In the genomic region with DNA sequence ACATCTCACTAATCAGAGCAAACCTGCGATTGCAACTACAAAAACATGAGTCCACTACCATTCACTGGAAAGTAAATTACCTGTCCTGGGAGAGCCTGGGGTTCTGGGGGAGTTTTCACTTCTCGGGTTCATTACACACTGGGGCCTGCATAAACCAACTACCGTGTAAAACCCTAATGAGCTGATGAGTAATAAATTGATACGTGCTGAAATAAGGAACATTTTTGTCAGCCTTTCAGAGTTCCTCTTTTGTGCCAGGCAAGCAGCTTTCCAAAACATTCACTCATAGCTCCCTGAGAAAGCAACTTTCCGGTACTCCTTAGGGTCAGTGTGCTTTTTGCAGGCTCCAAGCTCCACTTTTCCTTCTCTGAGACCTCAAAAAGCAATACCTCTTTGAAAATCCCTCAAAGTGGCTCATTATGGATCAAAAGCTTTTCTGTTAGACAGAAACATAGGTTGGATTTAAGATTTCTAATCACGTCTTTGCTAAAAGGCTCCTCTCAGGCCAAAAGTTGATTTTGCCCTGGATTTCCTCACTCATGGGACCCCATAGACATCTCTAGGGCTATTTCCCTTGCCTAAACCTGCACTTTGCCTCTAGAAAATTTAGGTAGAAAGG, we compare ENCODE assay signal across 9 cellular contexts.
A peak's percentile ranks its signal among the peaks of the same experiment; 100 is the strongest.
DNase-seq lines count a peak whose midpoint lies in the region; ATAC-seq and TF ChIP-seq lines count a peak whose summit lies in the region.
"Had no signal": no experiment of that assay in that cellular context is flagged by ENCODE, and none has a peak within 500 bp of the region (broad histone marks: within the 10 kb centered on the region; RNA-seq: fewer than 3 reads in every experiment).

No MANE protein-coding gene starts in this region.

- no peaks in the 10 kb centered on the region for H3K36me3 ChIP-seq in heart left ventricle
- H3K36me3 ChIP-seq: thoracic aorta had no signal

- H3K4me1 Mint-ChIP-seq in type B pancreatic cell (ENCODE audit: unreplicated experiment) = peaks cover 14% of the 10 kb centered on the region

- TF ChIP-seq CTCF in heart left ventricle (IDR thresholded peaks at IDR 0.05) = no peak
- TF ChIP-seq CTCF in type B pancreatic cell (conservative IDR thresholded peaks at IDR 0.05) = no peak

- H3K9me3 ChIP-seq in heart left ventricle = no peaks in the 10 kb centered on the region
- H3K9me3 ChIP-seq: thoracic aorta had no signal

- H3K27ac Mint-ChIP-seq in type B pancreatic cell = peak overlapping the region; percentile 90

- WGBS in heart left ventricle, 4 donors = 43 to 57% (median 50%) methylated on average over 6 of the region's 6 CpGs

- H3K27me3 Mint-ChIP-seq in type B pancreatic cell = no peaks in the 10 kb centered on the region

- H3K4me3 ChIP-seq in heart left ventricle = no peak overlapping the region
- H3K4me3 ChIP-seq: thoracic aorta had no signal

- no peak for TF ChIP-seq POLR2A in heart left ventricle (IDR thresholded peaks at IDR 0.05)

- ATAC-seq in GM18858 (IDR thresholded peaks at IDR 0.05; ENCODE audit: unreplicated experiment) = peak; percentile 72
- peak; percentile 66 for ATAC-seq in GM21737 (IDR thresholded peaks at IDR 0.05; ENCODE audit: unreplicated experiment)
- peak in 3 of 4 donors; percentile 28 to 59 (median 56) for ATAC-seq in heart left ventricle

- intact Hi-C loops in heart left ventricle (cut with DNase I) = loop anchor here in 1 of 10 donors (5.0 kb wide), 1 partner anchor 74 kb away; a partner anchor contains a TSS

- H3K27ac ChIP-seq in heart left ventricle = peak overlapping the region in 11 of 12 donors; percentile 19 to 90 (median 46)

- H3K27me3 ChIP-seq in heart left ventricle = no peaks in the 10 kb centered on the region

- peaks cover 0 to 51% (median 13%) of the 10 kb centered on the region in 12 donors for H3K4me1 ChIP-seq in heart left ventricle

- no peaks in the 10 kb centered on the region for H3K36me3 Mint-ChIP-seq in type B pancreatic cell

- H3K9me3 Mint-ChIP-seq in type B pancreatic cell = no peaks in the 10 kb centered on the region

- no peak overlapping the region for H3K4me3 Mint-ChIP-seq in type B pancreatic cell

- peak; percentile 56 for DNase-seq in MV-4-11 (lab: John Stamatoyannopoulos, UW)
- DNase-seq in heart left ventricle = no peak
- DNase-seq in type B pancreatic cell (ENCODE audit: extremely low spot score, unreplicated experiment) = no peak
- no peak for DNase-seq in EL
- DNase-seq in GM19238 (ENCODE audit: insufficient read length, low spot score) = no peak
- DNase-seq in central memory CD4-positive, alpha-beta T cell = no peak
